In genomic region chr2:117814417-117815264, GRCh38 we compare ENCODE assay signal across 8 cellular contexts. TPM values are rescaled to one million over a fixed set of nuclear protein-coding genes. Genes with fewer than 3 reads are reported as not detected.
DNase-seq lines count a peak whose midpoint lies in the region; ATAC-seq, FAIRE-seq and TF ChIP-seq lines count a peak whose summit lies in the region.

DDX18 (plus strand) TSS chr2:117814691; CDS start chr2:117814778, 87 bp downstream.

- H3K4me2 ChIP-seq in smooth muscle cell: peak within 1 kb of the TSS; percentile 99

- H3K9me3 ChIP-seq in WERI-Rb-1 (ENCODE audit: severe bottlenecking): no peaks in the 10 kb centered on the region
- H3K9me3 ChIP-seq in smooth muscle cell (replicated peaks; ENCODE audit: low read depth): no peaks in the 10 kb centered on the region

- WGBS in smooth muscle cell (ENCODE audit: low lambda C conversion rate): 1% methylated on average over 57 of the region's 57 CpGs

- H3K36me3 ChIP-seq in WERI-Rb-1 (peaks cover 34% of the 10 kb centered on the region), bronchial epithelial cell (ENCODE audit: control insufficient read depth, insufficient read depth, low read length) (peaks cover 4% of the 10 kb centered on the region), smooth muscle cell (ENCODE audit: low read depth) (peaks cover 22% of the 10 kb centered on the region)

- H3K27ac ChIP-seq in WERI-Rb-1 (peak within 1 kb of the TSS; percentile 50), smooth muscle cell (ENCODE audit: low read depth) (peak within 1 kb of the TSS; percentile 80)

- CTCF ChIA-PET in AG04449 (lab: Yijun Ruan, JAX): interaction anchor here (0.6 to 11.3 kb wide), 45 partner anchors 8 to 476 kb away, joined by 3 to 264 read pairs (median 6); partner anchors contain the start of genes CCDC93 and INSIG2

- H3K4me3 ChIP-seq in AG04449 (ENCODE audit: low read depth, low read length): peak within 1 kb of the TSS; percentile 96
- H3K4me3 ChIP-seq in WERI-Rb-1 (ENCODE audit: low read depth, low read length): peak within 1 kb of the TSS; percentile 94
- H3K4me3 ChIP-seq in bronchial epithelial cell (ENCODE audit: low read depth, low read length): peak within 1 kb of the TSS; percentile 71
- peak within 1 kb of the TSS; percentile 82 for H3K4me3 ChIP-seq in smooth muscle cell

- DNase-seq in AG04449 (ENCODE audit: low read depth, low spot score) (peak; percentile 84), NCI-H2196 treated with DMSO at 0.1 percent for 48 hours (lab: John Stamatoyannopoulos, UW; ENCODE audit: unreplicated experiment) (peak; percentile 94), WERI-Rb-1 (peak; percentile 97), bronchial epithelial cell (ENCODE audit: low read depth) (peak; percentile 93), iPS-NIHi11 (ENCODE audit: low spot score) (peak; percentile 85), smooth muscle cell (lab: John Stamatoyannopoulos, UW; ENCODE audit: unreplicated experiment) (peak; percentile 85)

- no peaks in the 10 kb centered on the region for H3K27me3 ChIP-seq in WERI-Rb-1 (ENCODE audit: insufficient read depth, low read depth, severe bottlenecking)
- no peaks in the 10 kb centered on the region for H3K27me3 ChIP-seq in bronchial epithelial cell (ENCODE audit: control insufficient read depth, insufficient read depth, low read length)
- no peaks in the 10 kb centered on the region for H3K27me3 ChIP-seq in smooth muscle cell (ENCODE audit: low read depth)

- peak within 1 kb of the TSS; percentile 89 for H3K9ac ChIP-seq in smooth muscle cell (ENCODE audit: low read depth)

- H2AFZ ChIP-seq in smooth muscle cell (ENCODE audit: low read depth): peak within 1 kb of the TSS; percentile 97

- peak; percentile 99 for TF ChIP-seq CTCF in AG04449 (IDR thresholded peaks at IDR 0.05; ENCODE audit: insufficient read depth, low read length, missing control alignments)
- TF ChIP-seq CTCF in WERI-Rb-1 (IDR thresholded peaks at IDR 0.05; ENCODE audit: low read depth, low read length): peak; percentile 96
- TF ChIP-seq CTCF in bronchial epithelial cell (IDR thresholded peaks at IDR 0.05; ENCODE audit: insufficient read depth, low read length, severe bottlenecking): peak; percentile 100
- peak; percentile 98 for TF ChIP-seq CTCF in smooth muscle cell (IDR thresholded peaks at IDR 0.05; ENCODE audit: borderline replicate concordance, insufficient read depth, poor library complexity, severe bottlenecking)

- POLR2A ChIA-PET in AG04449 (lab: Yijun Ruan, JAX): interaction anchor here (0.6 to 1.2 kb wide), 5 partner anchors 20 to 189 kb away, joined by 3 to 5 read pairs (median 3); no protein-coding TSS in a partner anchor

- no peak for FAIRE-seq in bronchial epithelial cell (lab: Jason Lieb, UNC)

- H3F3A ChIP-seq in smooth muscle cell (ENCODE audit: low read depth): no peaks in the 10 kb centered on the region

- peaks cover 25% of the 10 kb centered on the region for H3K79me2 ChIP-seq in smooth muscle cell (ENCODE audit: low read depth)

- peaks cover 13% of the 10 kb centered on the region for H3K4me1 ChIP-seq in smooth muscle cell (ENCODE audit: low read depth)

- peaks cover 20% of the 10 kb centered on the region for H4K20me1 ChIP-seq in smooth muscle cell (ENCODE audit: low read depth)

- ATAC-seq in GM18868 (IDR thresholded peaks at IDR 0.05; ENCODE audit: unreplicated experiment): peak; percentile 97
- peak; percentile 96 for ATAC-seq in HG03135 (IDR thresholded peaks at IDR 0.05; ENCODE audit: unreplicated experiment)

RNA-seq across cellular contexts. Expression of gene DDX18, which starts in this region (rescaled TPM):
- 50.6 and 74.8 TPM in 2 replicates for total RNA-seq in bronchial epithelial cell
- 55.9 and 64.1 TPM in 2 replicates for total RNA-seq in smooth muscle cell
- 25.8 and 37.3 TPM in 2 replicates for polyA plus RNA-seq in smooth muscle cell

Comparison
In these comparisons a context has a peak if more than half of its experiments do, and no peak if none do; other contexts are left out.
1. Peak in every context shown above with its lines: DNase-seq, ATAC-seq, H3K4me3 ChIP-seq and H3K27ac ChIP-seq.